In the genomic region with DNA sequence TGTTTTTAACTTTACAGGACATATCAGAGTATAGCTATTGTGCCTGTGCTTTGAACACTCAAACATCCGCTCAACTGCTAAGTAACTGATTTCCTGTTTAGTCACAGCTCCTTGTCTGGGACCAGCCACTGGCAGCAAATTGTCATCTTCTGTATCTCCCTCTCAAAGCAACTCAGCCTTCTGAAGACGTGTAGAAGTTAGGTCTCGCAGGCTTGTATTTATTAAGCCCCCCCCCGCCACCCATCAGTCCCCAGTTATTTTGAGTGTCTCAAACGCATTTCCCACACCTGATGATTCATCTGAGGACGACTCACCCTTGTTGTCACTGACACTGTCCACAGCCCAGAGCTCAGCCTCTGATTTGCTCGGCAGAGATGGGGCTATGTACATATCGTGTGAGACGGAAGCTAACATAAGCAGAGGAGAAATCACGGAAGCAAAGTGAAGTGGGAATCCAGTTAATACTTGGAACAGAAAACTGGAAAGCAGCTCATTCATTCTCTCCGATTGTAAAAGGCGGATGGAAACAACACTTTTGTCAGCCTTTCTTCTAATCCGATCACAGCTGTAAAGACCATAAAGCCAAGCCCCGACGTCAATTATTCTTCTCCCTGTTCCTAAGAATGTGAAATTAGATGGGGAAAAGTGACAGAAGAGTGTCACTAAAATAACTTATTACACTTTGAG, we compare ENCODE assay signal across 8 cellular contexts.
DNase-seq lines count a peak whose midpoint lies in the region; ATAC-seq and TF ChIP-seq lines count a peak whose summit lies in the region.

No MANE protein-coding gene starts in this region.

- H3K79me1 ChIP-seq in mesenchymal stem cell (replicated peaks; ENCODE audit: low read length, poor library complexity, severe bottlenecking), result peaks cover 23% of the 10 kb centered on the region

- H3K4me2 ChIP-seq in mesenchymal stem cell (ENCODE audit: low read length, poor library complexity, severe bottlenecking) (peak overlapping the region; percentile 32), MM.1S (ENCODE audit: low read depth, low read length) (no peak overlapping the region)

- H2AFZ ChIP-seq in mesenchymal stem cell (ENCODE audit: low read depth, low read length), result no peak overlapping the region
- H2AFZ ChIP-seq in MM.1S (ENCODE audit: low read length), result no peak overlapping the region

- H2AK5ac ChIP-seq in mesenchymal stem cell (ENCODE audit: low read length, severe bottlenecking), result no peak overlapping the region

- 9% methylated on average over 11 of the region's 15 CpGs for WGBS in mesenchymal stem cell

- H3K4me1 ChIP-seq in mesenchymal stem cell (ENCODE audit: control insufficient read depth, insufficient read depth, low read depth, low read length), result peaks cover 6% of the 10 kb centered on the region
- no peaks in the 10 kb centered on the region for H3K4me1 ChIP-seq in MM.1S (ENCODE audit: low read length)

- peak overlapping the region; percentile 18 to 63 for H2BK12ac ChIP-seq in mesenchymal stem cell (ENCODE audit: low read length in 2 of 2)

- H4K20me1 ChIP-seq in MM.1S (ENCODE audit: insufficient read depth, low read length), result no peaks in the 10 kb centered on the region

- H4K8ac ChIP-seq in mesenchymal stem cell (ENCODE audit: low read length), result no peak overlapping the region

- no peaks in the 10 kb centered on the region for H3K79me2 ChIP-seq in MM.1S (ENCODE audit: low read length)

- peak overlapping the region; percentile 11 to 59 for H3K18ac ChIP-seq in mesenchymal stem cell (ENCODE audit: low read depth in 1 of 2, low read length in 2 of 2)

- peak; percentile 56 for ATAC-seq in HG03565 (IDR thresholded peaks at IDR 0.05; ENCODE audit: unreplicated experiment)

- H3K36me3 ChIP-seq in mesenchymal stem cell (ENCODE audit: control insufficient read depth in 1 of 2, insufficient read depth in 2 of 2, low read depth in 1 of 2, low read length in 2 of 2), result no peaks in the 10 kb centered on the region
- H3K36me3 ChIP-seq in MM.1S (replicated peaks; ENCODE audit: insufficient read depth, low read length), result no peaks in the 10 kb centered on the region

- no peak overlapping the region for H3K14ac ChIP-seq in mesenchymal stem cell (ENCODE audit: low read length in 2 of 2)

- H2BK5ac ChIP-seq in mesenchymal stem cell (ENCODE audit: low read depth, low read length, poor library complexity, severe bottlenecking), result no peak overlapping the region

- no peaks in the 10 kb centered on the region for H3K27me3 ChIP-seq in mesenchymal stem cell (ENCODE audit: control insufficient read depth in 1 of 2, insufficient read depth in 1 of 2, low read length in 2 of 2)
- no peaks in the 10 kb centered on the region for H3K27me3 ChIP-seq in MM.1S (replicated peaks; ENCODE audit: insufficient read depth, low read length)

- no peak overlapping the region for H3K23ac ChIP-seq in mesenchymal stem cell (ENCODE audit: low read length in 2 of 2)

- H2BK120ac ChIP-seq in mesenchymal stem cell (ENCODE audit: low read depth, low read length), result no peak overlapping the region

- DNase-seq in T-helper 22 cell (ENCODE audit: low read depth) (peak; percentile 83), astrocyte of the hippocampus (ENCODE audit: low read depth, low spot score) (peak; percentile 70), mesenchymal stem cell (peak; percentile 98), HUDEP-2 (lab: John Stamatoyannopoulos, UW; ENCODE audit: unreplicated experiment in 76 of 76) (no peak), SKM-1 treated with dmso at 0.1 percent for 144 hours (lab: John Stamatoyannopoulos, UW; ENCODE audit: unreplicated experiment) (no peak), MM.1S (no peak)
- DNase-seq in stimulated activated CD8-positive, alpha-beta memory T cell treated with anti-CD3 and anti-CD28 coated beads, Interleukin-4, amount 100 ng/mL, for 1 hour (ENCODE audit: low read depth in 2 of 2, low spot score in 1 of 2), result peak; percentile 36 to 59

- no peak overlapping the region for H3K9ac ChIP-seq in mesenchymal stem cell (ENCODE audit: low read length)
- H3K9ac ChIP-seq in MM.1S (ENCODE audit: low read length), result no peak overlapping the region

- no peak overlapping the region for H4K91ac ChIP-seq in mesenchymal stem cell (ENCODE audit: low read length)

- peak overlapping the region in 1 of 2 experiments; percentile 36 for H3K4me3 ChIP-seq in mesenchymal stem cell (ENCODE audit: insufficient read depth in 1 of 2, low read depth in 1 of 2, low read length in 2 of 2)
- no peak overlapping the region for H3K4me3 ChIP-seq in MM.1S (ENCODE audit: low read length)

- no peak for TF ChIP-seq CTCF in MM.1S (IDR thresholded peaks at IDR 0.05; ENCODE audit: low read length)

- H3K27ac ChIP-seq in mesenchymal stem cell (ENCODE audit: low read length, poor library complexity, severe bottlenecking), result no peak overlapping the region
- H3K27ac ChIP-seq in MM.1S (ENCODE audit: low read length), result no peak overlapping the region

- H2BK15ac ChIP-seq in mesenchymal stem cell (ENCODE audit: low read depth, poor library complexity, severe bottlenecking), result no peak overlapping the region

- H3F3A ChIP-seq in MM.1S (ENCODE audit: insufficient read depth, low read length), result no peaks in the 10 kb centered on the region

- H3K9me3 ChIP-seq in mesenchymal stem cell (ENCODE audit: control insufficient read depth, low read length) (no peaks in the 10 kb centered on the region), MM.1S (replicated peaks; ENCODE audit: insufficient read depth, low read length) (no peaks in the 10 kb centered on the region)

- H3K9me2 ChIP-seq in MM.1S (replicated peaks; ENCODE audit: insufficient read depth, low read length), result no peaks in the 10 kb centered on the region

- peak overlapping the region in 1 of 2 experiments; percentile 11 for H3K4ac ChIP-seq in mesenchymal stem cell (ENCODE audit: low read depth in 1 of 2, low read length in 2 of 2)

Comparison
In these comparisons a context has a peak if more than half of its experiments do, and no peak if none do; other contexts are left out.
1. DNase-seq: peak in T-helper 22 cell (single experiment), astrocyte of the hippocampus (single experiment), mesenchymal stem cell (single experiment) and stimulated activated CD8-positive, alpha-beta memory T cell treated with anti-CD3 and anti-CD28 coated beads, Interleukin-4, amount 100 ng/mL, for 1 hour (2 of 2); none in HUDEP-2 (0 of 76), SKM-1 treated with dmso at 0.1 percent for 144 hours (single experiment) and MM.1S (single experiment).